ENCODE assay signal across 8 cellular contexts in the genomic region with DNA sequence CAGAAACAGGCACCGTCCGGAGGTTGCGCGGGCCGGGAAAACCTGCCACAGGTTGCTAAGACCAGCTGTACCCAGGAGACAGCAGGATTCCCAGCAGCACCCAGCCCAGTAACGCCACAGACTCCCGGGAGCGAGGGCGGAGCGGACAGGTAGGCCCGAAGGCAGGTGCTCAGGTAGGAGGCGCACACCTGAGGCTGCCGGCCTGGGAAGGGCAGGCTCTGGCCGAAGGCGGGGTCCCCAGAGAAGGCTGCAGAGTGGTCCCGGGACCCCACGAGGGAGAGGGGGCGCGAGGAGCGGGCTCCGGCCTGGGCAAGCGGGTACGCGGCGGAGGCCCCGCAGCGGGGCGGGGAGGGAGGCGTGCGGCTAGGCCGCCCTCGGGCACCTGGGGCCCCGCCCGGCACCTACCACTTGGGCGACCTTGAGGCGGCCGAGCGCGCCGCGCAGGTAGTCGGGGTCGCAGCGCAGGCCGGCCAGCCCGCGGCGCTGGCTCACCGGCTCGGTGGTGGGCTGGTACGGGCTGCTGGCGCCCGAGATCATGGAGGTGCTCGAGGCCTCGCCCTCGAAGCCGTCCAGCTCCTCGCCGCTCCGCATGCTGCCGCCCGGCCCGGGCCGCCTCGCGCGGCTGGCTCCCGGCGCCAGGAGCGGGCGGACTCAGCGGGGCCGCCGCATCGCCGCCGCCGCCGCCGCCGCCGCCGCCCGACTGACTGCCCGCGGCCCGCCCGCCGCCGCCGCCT. TPM values are rescaled to one million over a fixed set of nuclear protein-coding genes. Genes with fewer than 3 reads are reported as not detected.
DNase-seq lines count a peak whose midpoint lies in the region; ATAC-seq and TF ChIP-seq lines count a peak whose summit lies in the region.

No MANE protein-coding gene starts in this region.

- peaks cover 42% of the 10 kb centered on the region for H3K27me3 Mint-ChIP-seq in neural crest cell (ENCODE audit: low read depth)

- peak overlapping the region; percentile 75 to 94 (median 90) for H3K27ac ChIP-seq in esophagus squamous epithelium

- no peak overlapping the region for H3K27ac Mint-ChIP-seq in neural crest cell (ENCODE audit: unreplicated experiment)

- WGBS in esophagus squamous epithelium, 2 donors, result 5% methylated on average over 19 of the region's 91 CpGs; no CpG with 5 or more reads in 1 of the 2 donors

- ATAC-seq in GM19468 (IDR thresholded peaks at IDR 0.05; ENCODE audit: extremely low read depth, unreplicated experiment) (peak; percentile 22), HG03342 (IDR thresholded peaks at IDR 0.05; ENCODE audit: unreplicated experiment) (no peak)

- H3K9me3 Mint-ChIP-seq in neural crest cell, result no peaks in the 10 kb centered on the region

- H3K36me3 Mint-ChIP-seq in neural crest cell (ENCODE audit: low read depth), result no peaks in the 10 kb centered on the region

- peaks cover 16% of the 10 kb centered on the region for H3K4me1 Mint-ChIP-seq in neural crest cell

- DNase-seq in COLO668 (lab: John Stamatoyannopoulos, UW; ENCODE audit: unreplicated experiment) (peak; percentile 76), HPDE6-E6E7 (ENCODE audit: extremely low spot score) (peak; percentile 72), esophagus squamous epithelium (lab: John Stamatoyannopoulos, UW) (no peak), neural crest cell (ENCODE audit: low read depth, low spot score) (peak; percentile 18), occipital lobe (lab: John Stamatoyannopoulos, UW) (no peak)
- peak; percentile 40 for DNase-seq in activated CD4-positive, CD25-positive, alpha-beta regulatory T cell treated with anti-CD3 and anti-CD28 coated beads, Interleukin-2, amount 50 U/mL, for 72 hours

- no peaks in the 10 kb centered on the region for H3K9me3 ChIP-seq in esophagus squamous epithelium

- H3K4me1 ChIP-seq in esophagus squamous epithelium, result peaks cover 12 to 57% (median 15%) of the 10 kb centered on the region in 3 donors

- H3K4me3 Mint-ChIP-seq in neural crest cell, result peak overlapping the region; percentile 87

- TF ChIP-seq CTCF in esophagus squamous epithelium (IDR thresholded peaks at IDR 0.05) (no peak), neural crest cell (conservative IDR thresholded peaks at IDR 0.05) (no peak)

- intact Hi-C loops in esophagus squamous epithelium (cut with DNase I), result no loop called here

- no peaks in the 10 kb centered on the region for H3K36me3 ChIP-seq in esophagus squamous epithelium

- no peak for TF ChIP-seq POLR2A in esophagus squamous epithelium (IDR thresholded peaks at IDR 0.05)

- peak overlapping the region; percentile 62 to 92 (median 87) for H3K4me3 ChIP-seq in esophagus squamous epithelium

- H3K27me3 ChIP-seq in esophagus squamous epithelium, result no peaks in the 10 kb centered on the region

RNA-seq across cellular contexts. Expression of a gene that starts 0.4 kb away (rescaled TPM):
- total RNA-seq in esophagus squamous epithelium (10 to 100 TPM; 13.7 to 24.0 (median 15.8) TPM), neural crest cell (31.7 and 32.5 TPM in 2 replicates), occipital lobe (70.7 TPM)

RNA-seq across cellular contexts. Expression of a gene that starts 55.3 kb away (rescaled TPM):
- total RNA-seq in esophagus squamous epithelium (100 to 1,000 TPM in 1 of 4 donors, 10 to 100 TPM in 3; 66.4 to 140 (median 86.2) TPM), neural crest cell (125 and 127 TPM in 2 replicates), occipital lobe (175 TPM)

Comparison
In these comparisons a context has a peak if more than half of its experiments do, and no peak if none do; other contexts are left out.
1. DNase-seq: peak in COLO668 (single experiment), HPDE6-E6E7 (single experiment), activated CD4-positive, CD25-positive, alpha-beta regulatory T cell treated with anti-CD3 and anti-CD28 coated beads, Interleukin-2, amount 50 U/mL, for 72 hours (single experiment) and neural crest cell (single experiment); none in esophagus squamous epithelium (single experiment) and occipital lobe (single experiment).